31 cellular contexts compared by ENCODE assay signal in genomic region chr19:3464797-3465235, GRCh38. TPM values are rescaled to one million over a fixed set of nuclear protein-coding genes. Genes with fewer than 3 reads are reported as not detected.
DNase-seq lines count a peak whose midpoint lies in the region; ATAC-seq and TF ChIP-seq lines count a peak whose summit lies in the region.
"Had no signal": no experiment of that assay in that cellular context is flagged by ENCODE, and none has a peak within 500 bp of the region (broad histone marks: within the 10 kb centered on the region; RNA-seq: fewer than 3 reads in every experiment).

No MANE protein-coding gene starts in this region.

- peak overlapping the region; percentile 40 for H3K27ac ChIP-seq in left ventricle myocardium inferior (replicated peaks)
- peak overlapping the region; percentile 30 to 87 (median 85) for H3K27ac ChIP-seq in gastroesophageal sphincter
- H3K27ac ChIP-seq in neural progenitor cell: no peak overlapping the region
- H3K27ac ChIP-seq in vagina: peak overlapping the region; percentile 69
- H3K27ac ChIP-seq: GM23248, parathyroid adenoma, SJCRH30, suprapubic skin had no signal

- ATAC-seq in left ventricle myocardium superior (no peak), gastroesophageal sphincter (no peak), HG03442 (IDR thresholded peaks at IDR 0.05; ENCODE audit: unreplicated experiment) (no peak)
- ATAC-seq: activated T-cell treated with anti-CD3 and anti-CD28 coated beads, Interleukin-2, amount 50 U/mL, for 4 hours; natural killer cell treated with Interleukin-12 subunit alpha and Interleukin-12 subunit beta and Interleukin-15 and Interleukin-18, amount 100 ng/mL, for 72 hours had no signal

- DNase-seq in left ventricle myocardium inferior: no peak
- DNase-seq in left ventricle myocardium superior: no peak
- DNase-seq in neural progenitor cell (ENCODE audit: low spot score): peak; percentile 47
- no peak for DNase-seq in vagina (ENCODE audit: extremely low spot score in 2 of 2)
- DNase-seq in SIG-M5 (lab: John Stamatoyannopoulos, UW): no peak
- no peak for DNase-seq in NCI-H82 (lab: John Stamatoyannopoulos, UW)
- DNase-seq: 8988T; activated CD4-positive, alpha-beta T cell treated with anti-CD3 and anti-CD28 coated beads, Interleukin-2, amount 50 U/mL, for 1 hour; activated gamma-delta T cell treated with Interleukin-2 at 50 U/mL for 16 hours; activated T-cell treated with anti-CD3 and anti-CD28 coated beads, Interleukin-2, amount 50 U/mL, for 4 hours; DND-41; effector CD4-positive, alpha-beta T cell; GM23248; heart left ventricle; NCI-H1105; NCI-H1930; NCI-H524 treated with DMSO at 0.1 percent for 48 hours; SJCRH30; stimulated activated CD4-positive, alpha-beta T cell treated with anti-CD3 and anti-CD28 coated beads, Interleukin-4, amount 100 ng/mL, for 4 hours had no signal

- H3K27me3 ChIP-seq in left ventricle myocardium inferior (ENCODE audit: low read depth) (no peaks in the 10 kb centered on the region), gastroesophageal sphincter (no peaks in the 10 kb centered on the region), neural progenitor cell (peaks cover 98% of the 10 kb centered on the region), vagina (no peaks in the 10 kb centered on the region)
- H3K27me3 ChIP-seq: heart left ventricle, SJCRH30, suprapubic skin had no signal

- peak overlapping the region; percentile 72 for H3K4me2 ChIP-seq in neural progenitor cell

- no peak for TF ChIP-seq EP300 in gastroesophageal sphincter (IDR thresholded peaks at IDR 0.05)

- peaks cover 10% of the 10 kb centered on the region for H3F3A ChIP-seq in neural progenitor cell (ENCODE audit: low read depth)

- H3K27me3 Mint-ChIP-seq in neural progenitor cell (ENCODE audit: insufficient read depth, low read depth): peaks cover 56% of the 10 kb centered on the region
- H3K27me3 Mint-ChIP-seq: natural killer cell treated with Interleukin-12 subunit alpha and Interleukin-12 subunit beta and Interleukin-15 and Interleukin-18, amount 100 ng/mL, for 72 hours had no signal

- 68 to 71% methylated on average over 2 to 6 of the region's 23 CpGs for WGBS in gastroesophageal sphincter (ENCODE audit: low coverage in 1 of 2), 2 donors

- H3K36me3 Mint-ChIP-seq in neural progenitor cell: no peaks in the 10 kb centered on the region

- peaks cover 12% of the 10 kb centered on the region for H4K20me1 ChIP-seq in neural progenitor cell (ENCODE audit: low read depth)

- no peak overlapping the region for H2AFZ ChIP-seq in neural progenitor cell (replicated peaks)
- H2AFZ ChIP-seq: GM23248, parathyroid adenoma had no signal

- TF ChIP-seq POLR2A in gastroesophageal sphincter (IDR thresholded peaks at IDR 0.05) (no peak), vagina (IDR thresholded peaks at IDR 0.05) (no peak)

- intact Hi-C loops in left ventricle myocardium inferior (cut with micrococcal nuclease): no loop called here
- intact Hi-C loops in left ventricle myocardium superior (cut with micrococcal nuclease): no loop called here
- intact Hi-C loops in vagina (cut with DNase I): no loop called here

- peaks cover 14% of the 10 kb centered on the region for H3K9me3 Mint-ChIP-seq in neural progenitor cell
- H3K9me3 Mint-ChIP-seq: activated T-cell treated with anti-CD3 and anti-CD28 coated beads, Interleukin-2, amount 50 U/mL, for 4 hours; natural killer cell treated with Interleukin-12 subunit alpha and Interleukin-12 subunit beta and Interleukin-15 and Interleukin-18, amount 100 ng/mL, for 72 hours had no signal

- H3K4me3 ChIP-seq in left ventricle myocardium inferior (no peak overlapping the region), gastroesophageal sphincter (no peak overlapping the region), neural progenitor cell (peak overlapping the region; percentile 17), vagina (no peak overlapping the region)
- H3K4me3 ChIP-seq: GM23248, heart left ventricle, SJCRH30, suprapubic skin had no signal

- peaks cover 63% of the 10 kb centered on the region for H3K4me1 ChIP-seq in left ventricle myocardium inferior
- H3K4me1 ChIP-seq in gastroesophageal sphincter: peaks cover 4 to 98% (median 45%) of the 10 kb centered on the region in 3 donors
- peaks cover 20% of the 10 kb centered on the region for H3K4me1 ChIP-seq in neural progenitor cell
- peaks cover 21% of the 10 kb centered on the region for H3K4me1 ChIP-seq in vagina
- H3K4me1 ChIP-seq: parathyroid adenoma, SJCRH30 had no signal

- no peaks in the 10 kb centered on the region for H3K79me2 ChIP-seq in neural progenitor cell (ENCODE audit: low read depth)
- H3K79me2 ChIP-seq: parathyroid adenoma had no signal

- TF ChIP-seq CTCF in left ventricle myocardium inferior (IDR thresholded peaks at IDR 0.05; ENCODE audit: borderline replicate concordance) (no peak), gastroesophageal sphincter (IDR thresholded peaks at IDR 0.05) (no peak), neural progenitor cell (IDR thresholded peaks at IDR 0.05) (no peak), vagina (IDR thresholded peaks at IDR 0.05) (no peak)

- H3K4me1 Mint-ChIP-seq in neural progenitor cell: peaks cover 3% of the 10 kb centered on the region
- H3K4me1 Mint-ChIP-seq: CD14-positive monocyte; stimulated activated memory B cell treated with anti-CD40 and anti-IgM and Interleukin-4, amounts not matched to agents 10 μg/mL and 1 μg/mL and 100 μg/mL, for 72 hours had no signal

- H3K9ac ChIP-seq in neural progenitor cell: no peak overlapping the region
- H3K9ac ChIP-seq: GM23248, parathyroid adenoma had no signal

- H3K27ac Mint-ChIP-seq in neural progenitor cell: no peak overlapping the region
- H3K27ac Mint-ChIP-seq: natural killer cell treated with Interleukin-12 subunit alpha and Interleukin-12 subunit beta and Interleukin-15 and Interleukin-18, amount 100 ng/mL, for 72 hours; stimulated activated memory B cell treated with anti-CD40 and anti-IgM and Interleukin-4, amounts not matched to agents 10 μg/mL and 1 μg/mL and 100 μg/mL, for 72 hours had no signal

- H3K4me3 Mint-ChIP-seq in neural progenitor cell: no peak overlapping the region
- H3K4me3 Mint-ChIP-seq: activated T-cell treated with anti-CD3 and anti-CD28 coated beads, Interleukin-2, amount 50 U/mL, for 4 hours; CD14-positive monocyte; natural killer cell treated with Interleukin-12 subunit alpha and Interleukin-12 subunit beta and Interleukin-15 and Interleukin-18, amount 100 ng/mL, for 72 hours; stimulated activated memory B cell treated with anti-CD40 and anti-IgM and Interleukin-4, amounts not matched to agents 10 μg/mL and 1 μg/mL and 100 μg/mL, for 72 hours had no signal

- no peaks in the 10 kb centered on the region for H3K9me3 ChIP-seq in left ventricle myocardium inferior (replicated peaks)
- no peaks in the 10 kb centered on the region for H3K9me3 ChIP-seq in gastroesophageal sphincter
- no peaks in the 10 kb centered on the region for H3K9me3 ChIP-seq in neural progenitor cell (ENCODE audit: low read depth)
- H3K9me3 ChIP-seq in vagina: no peaks in the 10 kb centered on the region
- H3K9me3 ChIP-seq: heart left ventricle, SJCRH30, suprapubic skin had no signal

- peaks cover 33% of the 10 kb centered on the region for H3K36me3 ChIP-seq in left ventricle myocardium inferior
- H3K36me3 ChIP-seq in gastroesophageal sphincter: peaks cover 0 to 47% of the 10 kb centered on the region in 2 donors
- H3K36me3 ChIP-seq in neural progenitor cell: no peaks in the 10 kb centered on the region
- H3K36me3 ChIP-seq in vagina: peaks cover 0 to 20% of the 10 kb centered on the region in 2 donors

RNA-seq across cellular contexts. Expression of gene SMIM24, which starts 15.5 kb away (rescaled TPM):
- total RNA-seq in left ventricle myocardium inferior (not detected), left ventricle myocardium superior (not detected), gastroesophageal sphincter (not detected), neural progenitor cell (ENCODE audit: low replicate concordance) (0.81 and 1.7 TPM in 2 replicates), vagina (not detected)
- total RNA-seq: activated T-cell treated with anti-CD3 and anti-CD28 coated beads, Interleukin-2, amount 50 U/mL, for 4 hours; fibroblast of villous mesenchyme; GM23248; heart left ventricle; M059J; mononuclear cell; sciatic nerve; SJCRH30 had no signal

RNA-seq across cellular contexts. Expression of gene SMIM44, which starts 18.4 kb away (rescaled TPM):
- not detected for total RNA-seq in left ventricle myocardium inferior
- total RNA-seq in left ventricle myocardium superior: not detected
- not detected for total RNA-seq in gastroesophageal sphincter
- not detected in 2 replicates for total RNA-seq in neural progenitor cell (ENCODE audit: low replicate concordance)
- not detected for total RNA-seq in vagina
- total RNA-seq: activated T-cell treated with anti-CD3 and anti-CD28 coated beads, Interleukin-2, amount 50 U/mL, for 4 hours; fibroblast of villous mesenchyme; GM23248; heart left ventricle; liver; M059J; mononuclear cell; natural killer cell treated with Interleukin-12 subunit alpha and Interleukin-12 subunit beta and Interleukin-15 and Interleukin-18, amount 100 ng/mL, for 72 hours; sciatic nerve; SJCRH30; suprapubic skin had no signal

RNA-seq across cellular contexts. Expression of gene DOHH, which starts 35.7 kb away (rescaled TPM):
- total RNA-seq in left ventricle myocardium inferior: 11.1 TPM
- 11.0 TPM for total RNA-seq in left ventricle myocardium superior
- total RNA-seq in gastroesophageal sphincter: 10 to 100 TPM; 16.5 to 30.7 (median 20.3) TPM
- total RNA-seq in neural progenitor cell (ENCODE audit: low replicate concordance): 0.69 and 12.1 TPM in 2 replicates
- total RNA-seq in vagina: 15.0 TPM

RNA-seq across cellular contexts. Expression of gene FZR1, which starts 41.3 kb away (rescaled TPM):
- total RNA-seq in left ventricle myocardium inferior: 20.7 TPM
- 19.2 TPM for total RNA-seq in left ventricle myocardium superior
- total RNA-seq in gastroesophageal sphincter: 10 to 100 TPM; 17.6 to 32.9 (median 23.0) TPM
- total RNA-seq in neural progenitor cell (ENCODE audit: low replicate concordance): 16.4 and 56.1 TPM in 2 replicates
- total RNA-seq in vagina: 29.2 TPM
